22 cellular contexts compared by ENCODE assay signal in genomic region chr9:18689166-18689565, GRCh38.
DNase-seq lines count a peak whose midpoint lies in the region; ATAC-seq, FAIRE-seq and TF ChIP-seq lines count a peak whose summit lies in the region.
"Had no signal": no experiment of that assay in that cellular context is flagged by ENCODE, and none has a peak within 500 bp of the region (broad histone marks: within the 10 kb centered on the region; RNA-seq: fewer than 3 reads in every experiment).

No MANE protein-coding gene starts in this region.

- H3K27ac ChIP-seq in A549: no peak overlapping the region
- no peak overlapping the region for H3K27ac ChIP-seq in neural cell (ENCODE audit: low read length)
- H3K27ac ChIP-seq in OCI-LY7 (ENCODE audit: low read depth, low read length, poor library complexity, severe bottlenecking): no peak overlapping the region
- H3K27ac ChIP-seq: 22Rv1; BLaER1 treated with 17β-estradiol and CSF1 and Interleukin-3, amounts not matched to agents 10 nM and 100 nM had no signal

- TF ChIP-seq EP300 in A549 (IDR thresholded peaks at IDR 0.05): no peak
- TF ChIP-seq EP300 in neural cell (conservative IDR thresholded peaks at IDR 0.05; ENCODE audit: poor library complexity, severe bottlenecking): peak; percentile 61

- CTCF ChIA-PET in A549 (lab: Yijun Ruan, JAX): no interaction called here
- CTCF ChIA-PET in OCI-LY7 (lab: Charles Lee; ENCODE audit: unreplicated experiment): no interaction called here

- no peak for TF ChIP-seq POLR2A in A549 (IDR thresholded peaks at IDR 0.05; ENCODE audit: low read length)

- H3K9me2 ChIP-seq in neural cell (ENCODE audit: insufficient read depth, low read length) (no peaks in the 10 kb centered on the region), OCI-LY7 (ENCODE audit: insufficient read depth, low read length) (no peaks in the 10 kb centered on the region)

- no peaks in the 10 kb centered on the region for H3F3A ChIP-seq in neural cell (ENCODE audit: insufficient read depth, low read length, poor library complexity, severe bottlenecking)

- BruUV-seq in OCI-LY7 (replicated peaks; lab: Mats Ljungman, UMichigan): no TSS peak

- no peak overlapping the region for H3K4me3 Mint-ChIP-seq in CD14-positive monocyte
- H3K4me3 Mint-ChIP-seq: CD4-positive, alpha-beta memory T cell had no signal

- H3K4me1 ChIP-seq in A549: no peaks in the 10 kb centered on the region
- no peaks in the 10 kb centered on the region for H3K4me1 ChIP-seq in OCI-LY7 (ENCODE audit: insufficient read depth, low read length, poor library complexity, severe bottlenecking)
- H3K4me1 ChIP-seq: BE2C; BLaER1 treated with 17β-estradiol and CSF1 and Interleukin-3, amounts not matched to agents 10 nM and 100 nM had no signal

- 36% methylated on average over 2 of the region's 2 CpGs for WGBS in A549 (ENCODE audit: missing lambda C conversion rate)

- H3K36me3 ChIP-seq in bronchial epithelial cell (ENCODE audit: control insufficient read depth, insufficient read depth, low read length): no peaks in the 10 kb centered on the region
- H3K36me3 ChIP-seq in neural cell (ENCODE audit: insufficient read depth, low read length): no peaks in the 10 kb centered on the region
- no peaks in the 10 kb centered on the region for H3K36me3 ChIP-seq in OCI-LY7 (ENCODE audit: insufficient read depth, low read length)
- H3K36me3 ChIP-seq: BE2C; BLaER1 treated with 17β-estradiol and CSF1 and Interleukin-3, amounts not matched to agents 10 nM and 100 nM had no signal

- no peak for ATAC-seq in A549
- ATAC-seq: HCT116 had no signal

- POLR2A ChIA-PET in A549 (lab: Yijun Ruan, JAX) (no interaction called here), OCI-LY7 (lab: Charles Lee) (no interaction called here)

- FAIRE-seq in A549 (lab: Jason Lieb, UNC) (peak; percentile 7), bronchial epithelial cell (lab: Jason Lieb, UNC) (no peak)
- FAIRE-seq: A204.1, G401.6, H1 had no signal

- no peak overlapping the region for H3K9ac ChIP-seq in neural cell (ENCODE audit: low read length)
- H3K9ac ChIP-seq: BLaER1 treated with 17β-estradiol and CSF1 and Interleukin-3, amounts not matched to agents 10 nM and 100 nM had no signal

- H3K27me3 Mint-ChIP-seq in CD14-positive monocyte (ENCODE audit: low read depth in 3 of 3): no peaks in the 10 kb centered on the region

- H3K27me3 ChIP-seq in bronchial epithelial cell (ENCODE audit: control insufficient read depth, insufficient read depth, low read length) (no peaks in the 10 kb centered on the region), neural cell (ENCODE audit: insufficient read depth, low read depth, low read length) (no peaks in the 10 kb centered on the region)
- H3K27me3 ChIP-seq: BE2C; BLaER1 treated with 17β-estradiol and CSF1 and Interleukin-3, amounts not matched to agents 10 nM and 100 nM had no signal

- H3K4me3 ChIP-seq in A549 (no peak overlapping the region), bronchial epithelial cell (ENCODE audit: low read depth, low read length) (no peak overlapping the region), epithelial cell of esophagus (ENCODE audit: low read length) (no peak overlapping the region), neural cell (ENCODE audit: low read length) (no peak overlapping the region), OCI-LY7 (ENCODE audit: low read depth, low read length, poor library complexity, severe bottlenecking) (no peak overlapping the region)
- H3K4me3 ChIP-seq: BLaER1 treated with 17β-estradiol and CSF1 and Interleukin-3, amounts not matched to agents 10 nM and 100 nM had no signal

- TF ChIP-seq CTCF in A549 (IDR thresholded peaks at IDR 0.05) (no peak), bronchial epithelial cell (IDR thresholded peaks at IDR 0.05; ENCODE audit: insufficient read depth, low read length, severe bottlenecking) (no peak), epithelial cell of esophagus (IDR thresholded peaks at IDR 0.05; ENCODE audit: insufficient read depth, low read depth, low read length, missing control alignments) (no peak), neural cell (IDR thresholded peaks at IDR 0.05; ENCODE audit: poor library complexity, severe bottlenecking) (no peak), CD14-positive monocyte (IDR thresholded peaks at IDR 0.05) (no peak), OCI-LY7 (conservative IDR thresholded peaks at IDR 0.05; ENCODE audit: low read length) (no peak)

- no peaks in the 10 kb centered on the region for H3K4me1 Mint-ChIP-seq in CD14-positive monocyte
- H3K4me1 Mint-ChIP-seq: CD4-positive, alpha-beta memory T cell had no signal

- H3K4me2 ChIP-seq in A549 (no peak overlapping the region), neural cell (ENCODE audit: low read length) (no peak overlapping the region), OCI-LY7 (ENCODE audit: low read length) (no peak overlapping the region)
- H3K4me2 ChIP-seq: BLaER1 treated with 17β-estradiol and CSF1 and Interleukin-3, amounts not matched to agents 10 nM and 100 nM had no signal

- no peaks in the 10 kb centered on the region for H3K36me3 Mint-ChIP-seq in CD14-positive monocyte
- H3K36me3 Mint-ChIP-seq: CD4-positive, alpha-beta memory T cell had no signal

- TF ChIP-seq RAD21 in A549 (conservative IDR thresholded peaks at IDR 0.05 in 1 of 2, IDR thresholded peaks at IDR 0.05 in 1 of 2) (no peak), neural cell (conservative IDR thresholded peaks at IDR 0.05) (no peak)

- no peak overlapping the region for H3K27ac Mint-ChIP-seq in CD14-positive monocyte
- H3K27ac Mint-ChIP-seq: CD4-positive, alpha-beta memory T cell had no signal

- H2AFZ ChIP-seq in neural cell (ENCODE audit: low read depth, low read length) (no peak overlapping the region), OCI-LY7 (ENCODE audit: low read length) (no peak overlapping the region)

- no peaks in the 10 kb centered on the region for H4K20me1 ChIP-seq in neural cell (ENCODE audit: insufficient read depth)
- H4K20me1 ChIP-seq in OCI-LY7 (ENCODE audit: insufficient read depth, low read length): no peaks in the 10 kb centered on the region
- H4K20me1 ChIP-seq: BLaER1 treated with 17β-estradiol and CSF1 and Interleukin-3, amounts not matched to agents 10 nM and 100 nM had no signal

- no peak for DNase-seq in A549 (ENCODE audit: low read depth in 1 of 2, low spot score in 1 of 2)
- peak; percentile 45 for DNase-seq in bronchial epithelial cell (ENCODE audit: low read depth)
- peak; percentile 14 for DNase-seq in epithelial cell of esophagus (ENCODE audit: low read depth)
- DNase-seq in CD14-positive monocyte (ENCODE audit: low spot score): no peak
- no peak for DNase-seq in HCEC 1CT
- no peak for DNase-seq in OCI-LY7 (ENCODE audit: low spot score)
- DNase-seq: ACHN; AML-193; BE2C; Calu3; CD4-positive, alpha-beta memory T cell; COR-L47; DMS53; DND-41; H7 had no signal

- peaks cover 0 to 7% (median 4%) of the 10 kb centered on the region in 7 donors for H3K9me3 Mint-ChIP-seq in CD14-positive monocyte

- no peaks in the 10 kb centered on the region for H3K9me3 ChIP-seq in A549
- H3K9me3 ChIP-seq in neural cell (ENCODE audit: low read length): no peaks in the 10 kb centered on the region
- no peaks in the 10 kb centered on the region for H3K9me3 ChIP-seq in OCI-LY7 (ENCODE audit: low read length)
- H3K9me3 ChIP-seq: BE2C had no signal

- H3K79me2 ChIP-seq in neural cell (replicated peaks; ENCODE audit: insufficient read depth, low read length) (no peaks in the 10 kb centered on the region), OCI-LY7 (ENCODE audit: insufficient read depth, low read depth, low read length) (no peaks in the 10 kb centered on the region)

- intact Hi-C loops in CD14-positive monocyte (cut with micrococcal nuclease) (no loop called here), OCI-LY7 (cut with micrococcal nuclease; ENCODE audit: unreplicated experiment) (no loop called here)

TF ChIP-seq in A549, 52 proteins besides CTCF, POLR2A, EP300 and RAD21 (continues in another document):
- TF ChIP-seq ESRRA (IDR thresholded peaks at IDR 0.05; ENCODE audit: borderline replicate concordance, low read length) (no peak), PBX3 (IDR thresholded peaks at IDR 0.05) (no peak), FOSB (CRISPR knock-in tag; IDR thresholded peaks at IDR 0.05) (no peak), RCOR1 (IDR thresholded peaks at IDR 0.05; ENCODE audit: low read depth, low read length) (no peak), ZFP36 (IDR thresholded peaks at IDR 0.05; ENCODE audit: borderline replicate concordance, partially characterized antibody) (no peak), CHD4 (IDR thresholded peaks at IDR 0.05; ENCODE audit: borderline replicate concordance) (no peak), RFX5 (IDR thresholded peaks at IDR 0.05) (no peak), CBX2 (IDR thresholded peaks at IDR 0.05; ENCODE audit: borderline replicate concordance, low read depth) (no peak), ZSCAN20 (CRISPR knock-in tag; IDR thresholded peaks at IDR 0.05) (no peak)

TF ChIP-seq in neural cell, 6 proteins besides CTCF, POLR2A, EP300 and RAD21 (continues in another document):
- TF ChIP-seq SMC3 (conservative IDR thresholded peaks at IDR 0.05; ENCODE audit: poor library complexity): no peak
- no peak for TF ChIP-seq EZH2 (IDR thresholded peaks at IDR 0.05; ENCODE audit: borderline replicate concordance, insufficient read depth, low read length, poor library complexity, severe bottlenecking)
- TF ChIP-seq TAF1 (IDR thresholded peaks at IDR 0.05; ENCODE audit: low read depth): no peak
- TF ChIP-seq POLR2AphosphoS5 (IDR thresholded peaks at IDR 0.05): peak; percentile 48
- TF ChIP-seq MXI1 (conservative IDR thresholded peaks at IDR 0.05; ENCODE audit: poor library complexity, severe bottlenecking): no peak

Comparison
In these comparisons a context has a peak if more than half of its experiments do, and no peak if none do; other contexts are left out.
1. DNase-seq: peak in bronchial epithelial cell (single experiment) and epithelial cell of esophagus (single experiment); none in A549 (0 of 2), CD14-positive monocyte (single experiment), HCEC 1CT (single experiment) and OCI-LY7 (single experiment).